1 cellular context compared by ENCODE assay signal in the genomic region with DNA sequence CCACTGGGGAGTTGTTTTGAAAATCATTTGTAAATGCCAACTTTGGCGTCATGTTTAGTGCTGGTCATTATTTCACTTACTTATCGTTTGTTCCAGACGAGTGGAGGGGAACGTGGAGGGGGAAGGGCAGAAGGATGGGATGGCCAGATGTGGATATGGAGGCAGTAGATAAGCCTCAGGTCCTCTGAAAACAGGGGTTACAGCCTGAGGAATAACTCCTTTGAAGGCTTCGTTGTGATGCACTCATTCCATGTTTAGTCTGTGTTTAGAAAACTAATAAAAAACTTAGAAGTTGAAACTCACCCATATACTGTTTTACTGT.
TF ChIP-seq lines count a peak whose summit lies in the region.

No MANE protein-coding gene starts in this region.

TF ChIP-seq in A549, 52 proteins besides CTCF, POLR2A, EP300 and RAD21:
- TF ChIP-seq ZNF302 (CRISPR knock-in tag; IDR thresholded peaks at IDR 0.05) (no peak), NPAS2 (CRISPR knock-in tag; IDR thresholded peaks at IDR 0.05; ENCODE audit: borderline replicate concordance) (no peak), ZC3H11A (IDR thresholded peaks at IDR 0.05) (no peak), HEYL (CRISPR knock-in tag; IDR thresholded peaks at IDR 0.05) (no peak), HOXB5 (CRISPR knock-in tag; IDR thresholded peaks at IDR 0.05) (no peak), RNF2 (IDR thresholded peaks at IDR 0.05; ENCODE audit: borderline replicate concordance, low read depth) (no peak), ESRRA (IDR thresholded peaks at IDR 0.05; ENCODE audit: borderline replicate concordance, low read length) (no peak), FOSL2 (IDR thresholded peaks at IDR 0.05) (no peak), FOSL2 (CRISPR knock-in tag; IDR thresholded peaks at IDR 0.05) (no peak), CHD2 (IDR thresholded peaks at IDR 0.05; ENCODE audit: low read length, partially characterized antibody) (no peak), JUNB (IDR thresholded peaks at IDR 0.05) (no peak), CBX8 (IDR thresholded peaks at IDR 0.05) (no peak), CHD4 (IDR thresholded peaks at IDR 0.05; ENCODE audit: borderline replicate concordance) (no peak), KDM1A (IDR thresholded peaks at IDR 0.05; ENCODE audit: low read depth) (no peak)
- TF ChIP-seq, protein P1, sequence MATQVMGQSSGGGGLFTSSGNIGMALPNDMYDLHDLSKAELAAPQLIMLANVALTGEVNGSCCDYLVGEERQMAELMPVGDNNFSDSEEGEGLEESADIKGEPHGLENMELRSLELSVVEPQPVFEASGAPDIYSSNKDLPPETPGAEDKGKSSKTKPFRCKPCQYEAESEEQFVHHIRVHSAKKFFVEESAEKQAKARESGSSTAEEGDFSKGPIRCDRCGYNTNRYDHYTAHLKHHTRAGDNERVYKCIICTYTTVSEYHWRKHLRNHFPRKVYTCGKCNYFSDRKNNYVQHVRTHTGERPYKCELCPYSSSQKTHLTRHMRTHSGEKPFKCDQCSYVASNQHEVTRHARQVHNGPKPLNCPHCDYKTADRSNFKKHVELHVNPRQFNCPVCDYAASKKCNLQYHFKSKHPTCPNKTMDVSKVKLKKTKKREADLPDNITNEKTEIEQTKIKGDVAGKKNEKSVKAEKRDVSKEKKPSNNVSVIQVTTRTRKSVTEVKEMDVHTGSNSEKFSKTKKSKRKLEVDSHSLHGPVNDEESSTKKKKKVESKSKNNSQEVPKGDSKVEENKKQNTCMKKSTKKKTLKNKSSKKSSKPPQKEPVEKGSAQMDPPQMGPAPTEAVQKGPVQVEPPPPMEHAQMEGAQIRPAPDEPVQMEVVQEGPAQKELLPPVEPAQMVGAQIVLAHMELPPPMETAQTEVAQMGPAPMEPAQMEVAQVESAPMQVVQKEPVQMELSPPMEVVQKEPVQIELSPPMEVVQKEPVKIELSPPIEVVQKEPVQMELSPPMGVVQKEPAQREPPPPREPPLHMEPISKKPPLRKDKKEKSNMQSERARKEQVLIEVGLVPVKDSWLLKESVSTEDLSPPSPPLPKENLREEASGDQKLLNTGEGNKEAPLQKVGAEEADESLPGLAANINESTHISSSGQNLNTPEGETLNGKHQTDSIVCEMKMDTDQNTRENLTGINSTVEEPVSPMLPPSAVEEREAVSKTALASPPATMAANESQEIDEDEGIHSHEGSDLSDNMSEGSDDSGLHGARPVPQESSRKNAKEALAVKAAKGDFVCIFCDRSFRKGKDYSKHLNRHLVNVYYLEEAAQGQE (IDR thresholded peaks at IDR 0.05) = no peak
- TF ChIP-seq, protein P2, sequence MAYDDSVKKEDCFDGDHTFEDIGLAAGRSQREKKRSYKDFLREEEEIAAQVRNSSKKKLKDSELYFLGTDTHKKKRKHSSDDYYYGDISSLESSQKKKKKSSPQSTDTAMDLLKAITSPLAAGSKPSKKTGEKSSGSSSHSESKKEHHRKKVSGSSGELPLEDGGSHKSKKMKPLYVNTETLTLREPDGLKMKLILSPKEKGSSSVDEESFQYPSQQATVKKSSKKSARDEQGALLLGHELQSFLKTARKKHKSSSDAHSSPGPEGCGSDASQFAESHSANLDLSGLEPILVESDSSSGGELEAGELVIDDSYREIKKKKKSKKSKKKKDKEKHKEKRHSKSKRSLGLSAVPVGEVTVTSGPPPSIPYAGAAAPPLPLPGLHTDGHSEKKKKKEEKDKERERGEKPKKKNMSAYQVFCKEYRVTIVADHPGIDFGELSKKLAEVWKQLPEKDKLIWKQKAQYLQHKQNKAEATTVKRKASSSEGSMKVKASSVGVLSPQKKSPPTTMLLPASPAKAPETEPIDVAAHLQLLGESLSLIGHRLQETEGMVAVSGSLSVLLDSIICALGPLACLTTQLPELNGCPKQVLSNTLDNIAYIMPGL (CRISPR knock-in tag; IDR thresholded peaks at IDR 0.05; ENCODE audit: borderline replicate concordance) = no peak
- TF ChIP-seq, protein P3, sequence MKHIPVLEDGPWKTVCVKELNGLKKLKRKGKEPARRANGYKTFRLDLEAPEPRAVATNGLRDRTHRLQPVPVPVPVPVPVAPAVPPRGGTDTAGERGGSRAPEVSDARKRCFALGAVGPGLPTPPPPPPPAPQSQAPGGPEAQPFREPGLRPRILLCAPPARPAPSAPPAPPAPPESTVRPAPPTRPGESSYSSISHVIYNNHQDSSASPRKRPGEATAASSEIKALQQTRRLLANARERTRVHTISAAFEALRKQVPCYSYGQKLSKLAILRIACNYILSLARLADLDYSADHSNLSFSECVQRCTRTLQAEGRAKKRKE (CRISPR knock-in tag; IDR thresholded peaks at IDR 0.05; ENCODE audit: low read depth) = no peak
TF ChIP-seq in A549: peak in this region for 0.
